17 cellular contexts compared by ENCODE assay signal in genomic region chr5:74338101-74338388, GRCh38.
DNase-seq lines count a peak whose midpoint lies in the region; ATAC-seq, FAIRE-seq and TF ChIP-seq lines count a peak whose summit lies in the region.
"Had no signal": no experiment of that assay in that cellular context is flagged by ENCODE, and none has a peak within 500 bp of the region (broad histone marks: within the 10 kb centered on the region; RNA-seq: fewer than 3 reads in every experiment).

No MANE protein-coding gene starts in this region.

- no peak for ATAC-seq in gastroesophageal sphincter
- peak; percentile 6 for ATAC-seq in mucosa of descending colon
- ATAC-seq in stimulated activated naive B cell treated with anti-CD40 and anti-IgM and Interleukin-4, amounts not matched to agents 10 μg/mL and 1 μg/mL and 100 μg/mL, for 72 hours (replicated peaks), result no peak
- ATAC-seq: A549 had no signal

- POLR2A ChIA-PET in RWPE1 (lab: Yijun Ruan, JAX; ENCODE audit: low non-redundant PET), result no interaction called here

- WGBS in gastroesophageal sphincter (ENCODE audit: low coverage in 1 of 2), 2 donors, result 38 to 75% methylated on average over 1 of the region's 1 CpG

- H3K9me3 Mint-ChIP-seq in astrocyte (ENCODE audit: unreplicated experiment), result no peaks in the 10 kb centered on the region
- no peaks in the 10 kb centered on the region for H3K9me3 Mint-ChIP-seq in stimulated activated naive B cell treated with anti-CD40 and anti-IgM and Interleukin-4, amounts not matched to agents 10 μg/mL and 1 μg/mL and 100 μg/mL, for 72 hours
- H3K9me3 Mint-ChIP-seq in T-helper 2 cell treated with Interferon-gamma antibody and Interleukin-4, amounts not matched to agents 5 μg/mL and 100 μg/mL, for 36 hours, result no peaks in the 10 kb centered on the region
- H3K9me3 Mint-ChIP-seq: CD4-positive, alpha-beta memory T cell; H9 had no signal

- no peak for FAIRE-seq in astrocyte (lab: Jason Lieb, UNC)
- FAIRE-seq: A549, GM12892 had no signal

- H3K4me3 ChIP-seq in astrocyte (ENCODE audit: insufficient read depth, low read depth, low read length) (no peak overlapping the region), gastroesophageal sphincter (no peak overlapping the region), mucosa of descending colon (no peak overlapping the region), parathyroid adenoma (ENCODE audit: low read depth, low read length) (no peak overlapping the region)
- H3K4me3 ChIP-seq: A549, GM23248 had no signal

- H3K4me1 Mint-ChIP-seq in astrocyte (ENCODE audit: low read depth, unreplicated experiment), result peaks cover 29% of the 10 kb centered on the region
- no peaks in the 10 kb centered on the region for H3K4me1 Mint-ChIP-seq in stimulated activated naive B cell treated with anti-CD40 and anti-IgM and Interleukin-4, amounts not matched to agents 10 μg/mL and 1 μg/mL and 100 μg/mL, for 72 hours
- no peaks in the 10 kb centered on the region for H3K4me1 Mint-ChIP-seq in T-helper 2 cell treated with Interferon-gamma antibody and Interleukin-4, amounts not matched to agents 5 μg/mL and 100 μg/mL, for 36 hours (ENCODE audit: low read depth)
- H3K4me1 Mint-ChIP-seq: CD4-positive, alpha-beta memory T cell had no signal

- TF ChIP-seq CTCF in astrocyte (IDR thresholded peaks at IDR 0.05; ENCODE audit: insufficient read depth, low read depth, low read length) (no peak), gastroesophageal sphincter (IDR thresholded peaks at IDR 0.05) (no peak), mucosa of descending colon (IDR thresholded peaks at IDR 0.05) (no peak), parathyroid adenoma (IDR thresholded peaks at IDR 0.05) (no peak), RWPE1 (conservative IDR thresholded peaks at IDR 0.05; ENCODE audit: low read depth) (no peak)

- H3K4me2 ChIP-seq in astrocyte (ENCODE audit: low read length) (no peak overlapping the region), parathyroid adenoma (ENCODE audit: low read length) (no peak overlapping the region)
- H3K4me2 ChIP-seq: A549 had no signal

- CTCF ChIA-PET in RWPE1 (lab: Yijun Ruan, JAX), result interaction anchor here (0.5 kb wide), 1 partner anchor 465 kb away, joined by 3 read pairs; no protein-coding TSS in a partner anchor

- H3K9me3 ChIP-seq in astrocyte (ENCODE audit: insufficient read depth, low read depth, low read length), result no peaks in the 10 kb centered on the region
- H3K9me3 ChIP-seq in gastroesophageal sphincter, result no peaks in the 10 kb centered on the region
- H3K9me3 ChIP-seq in mucosa of descending colon, result no peaks in the 10 kb centered on the region
- H3K9me3 ChIP-seq in parathyroid adenoma (ENCODE audit: control insufficient read depth, low read length), result no peaks in the 10 kb centered on the region
- H3K9me3 ChIP-seq: A549, BE2C had no signal

- no peaks in the 10 kb centered on the region for H3K27me3 Mint-ChIP-seq in astrocyte (ENCODE audit: low read depth, unreplicated experiment)
- peaks cover 11 to 33% of the 10 kb centered on the region in 2 donors for H3K27me3 Mint-ChIP-seq in stimulated activated naive B cell treated with anti-CD40 and anti-IgM and Interleukin-4, amounts not matched to agents 10 μg/mL and 1 μg/mL and 100 μg/mL, for 72 hours
- H3K27me3 Mint-ChIP-seq in T-helper 2 cell treated with Interferon-gamma antibody and Interleukin-4, amounts not matched to agents 5 μg/mL and 100 μg/mL, for 36 hours (ENCODE audit: low read depth), result peaks cover 33% of the 10 kb centered on the region

- no peak overlapping the region for H3K9ac ChIP-seq in astrocyte (ENCODE audit: low read length)
- no peak overlapping the region for H3K9ac ChIP-seq in parathyroid adenoma
- H3K9ac ChIP-seq: GM23248 had no signal

- H3K27me3 ChIP-seq in astrocyte (ENCODE audit: insufficient read depth, low read length) (no peaks in the 10 kb centered on the region), gastroesophageal sphincter (no peaks in the 10 kb centered on the region), parathyroid adenoma (ENCODE audit: control insufficient read depth, insufficient read depth, low read length) (no peaks in the 10 kb centered on the region)
- H3K27me3 ChIP-seq: BE2C had no signal

- no peak overlapping the region for H3K4me3 Mint-ChIP-seq in astrocyte (ENCODE audit: unreplicated experiment)
- no peak overlapping the region for H3K4me3 Mint-ChIP-seq in stimulated activated naive B cell treated with anti-CD40 and anti-IgM and Interleukin-4, amounts not matched to agents 10 μg/mL and 1 μg/mL and 100 μg/mL, for 72 hours
- no peak overlapping the region for H3K4me3 Mint-ChIP-seq in T-helper 2 cell treated with Interferon-gamma antibody and Interleukin-4, amounts not matched to agents 5 μg/mL and 100 μg/mL, for 36 hours
- H3K4me3 Mint-ChIP-seq: CD4-positive, alpha-beta memory T cell; H9 had no signal

- intact Hi-C loops in mucosa of descending colon (cut with DNase I, micrococcal nuclease), result no loop called here

- H2AFZ ChIP-seq in astrocyte (ENCODE audit: low read depth, low read length) (no peak overlapping the region), parathyroid adenoma (peak overlapping the region; percentile 64)
- H2AFZ ChIP-seq: GM23248 had no signal

- no peaks in the 10 kb centered on the region for H3K4me1 ChIP-seq in astrocyte (ENCODE audit: insufficient read depth, low read length)
- H3K4me1 ChIP-seq in gastroesophageal sphincter, result peaks cover 0 to 20% (median 0%) of the 10 kb centered on the region in 3 donors
- H3K4me1 ChIP-seq in mucosa of descending colon (ENCODE audit: low read depth), result peaks cover 9% of the 10 kb centered on the region
- peaks cover 40% of the 10 kb centered on the region for H3K4me1 ChIP-seq in parathyroid adenoma

- H4K20me1 ChIP-seq in astrocyte (ENCODE audit: insufficient read depth, low read length), result no peaks in the 10 kb centered on the region

- H3K36me3 ChIP-seq in astrocyte (ENCODE audit: insufficient read depth, low read length) (no peaks in the 10 kb centered on the region), gastroesophageal sphincter (no peaks in the 10 kb centered on the region), mucosa of descending colon (ENCODE audit: low read depth) (no peaks in the 10 kb centered on the region), parathyroid adenoma (ENCODE audit: control insufficient read depth, insufficient read depth, low read length) (no peaks in the 10 kb centered on the region)
- H3K36me3 ChIP-seq: BE2C had no signal

- H3K27ac Mint-ChIP-seq in astrocyte (ENCODE audit: unreplicated experiment), result peak overlapping the region; percentile 55
- H3K27ac Mint-ChIP-seq in stimulated activated naive B cell treated with anti-CD40 and anti-IgM and Interleukin-4, amounts not matched to agents 10 μg/mL and 1 μg/mL and 100 μg/mL, for 72 hours, result no peak overlapping the region
- no peak overlapping the region for H3K27ac Mint-ChIP-seq in T-helper 2 cell treated with Interferon-gamma antibody and Interleukin-4, amounts not matched to agents 5 μg/mL and 100 μg/mL, for 36 hours
- H3K27ac Mint-ChIP-seq: CD4-positive, alpha-beta memory T cell; H9 had no signal

- no peak for TF ChIP-seq EP300 in gastroesophageal sphincter (IDR thresholded peaks at IDR 0.05)

- no peak for TF ChIP-seq POLR2A in gastroesophageal sphincter (IDR thresholded peaks at IDR 0.05)

- DNase-seq in astrocyte (ENCODE audit: low read depth) (no peak), mucosa of descending colon (no peak), RWPE1 (ENCODE audit: low spot score) (no peak), SIG-M5 (lab: John Stamatoyannopoulos, UW) (no peak)
- DNase-seq in stimulated activated naive B cell treated with anti-CD40 and anti-IgM and Interleukin-4, amounts not matched to agents 10 μg/mL and 1 μg/mL and 100 μg/mL, for 72 hours, result no peak
- DNase-seq in T-helper 2 cell treated with Interferon-gamma antibody and Interleukin-4, amounts not matched to agents 5 μg/mL and 100 μg/mL, for 36 hours (ENCODE audit: low spot score), result no peak
- DNase-seq: BE2C; CD4-positive, alpha-beta memory T cell; DND-41; GDM1; GM23248; H9 had no signal

- no peaks in the 10 kb centered on the region for H3K36me3 Mint-ChIP-seq in astrocyte (ENCODE audit: low read depth, unreplicated experiment)
- H3K36me3 Mint-ChIP-seq in stimulated activated naive B cell treated with anti-CD40 and anti-IgM and Interleukin-4, amounts not matched to agents 10 μg/mL and 1 μg/mL and 100 μg/mL, for 72 hours, result no peaks in the 10 kb centered on the region
- no peaks in the 10 kb centered on the region for H3K36me3 Mint-ChIP-seq in T-helper 2 cell treated with Interferon-gamma antibody and Interleukin-4, amounts not matched to agents 5 μg/mL and 100 μg/mL, for 36 hours (ENCODE audit: low read depth)
- H3K36me3 Mint-ChIP-seq: CD4-positive, alpha-beta memory T cell had no signal

- H3K27ac ChIP-seq in astrocyte (ENCODE audit: low read depth, low read length) (no peak overlapping the region), gastroesophageal sphincter (peak overlapping the region in 3 of 4 donors; percentile 7 to 38 (median 37)), parathyroid adenoma (peak overlapping the region; percentile 43), RWPE1 (no peak overlapping the region)
- H3K27ac ChIP-seq: A549, C4-2B, GM23248 had no signal

- no peaks in the 10 kb centered on the region for H3K79me2 ChIP-seq in astrocyte (ENCODE audit: insufficient read depth, low read length)
- H3K79me2 ChIP-seq in parathyroid adenoma, result no peaks in the 10 kb centered on the region

Comparison
In these comparisons a context has a peak if more than half of its experiments do, and no peak if none do; other contexts are left out.
1. H3K27ac ChIP-seq: peak in gastroesophageal sphincter (3 of 4) and parathyroid adenoma (single experiment); none in astrocyte (single experiment) and RWPE1 (single experiment).